19 cellular contexts compared by ENCODE assay signal in genomic region chr2:24546668-24547067, GRCh38. TPM values are rescaled to one million over a fixed set of nuclear protein-coding genes. Genes with fewer than 3 reads are reported as not detected.
DNase-seq lines count a peak whose midpoint lies in the region; ATAC-seq and TF ChIP-seq lines count a peak whose summit lies in the region.
"Had no signal": no experiment of that assay in that cellular context is flagged by ENCODE, and none has a peak within 500 bp of the region (broad histone marks: within the 10 kb centered on the region; RNA-seq: fewer than 3 reads in every experiment).

No MANE protein-coding gene starts in this region.

- H3K36me3 Mint-ChIP-seq in immature natural killer cell = peaks cover 0 to 14% (median 9%) of the 10 kb centered on the region in 3 donors
- peaks cover 37% of the 10 kb centered on the region for H3K36me3 Mint-ChIP-seq in natural killer cell treated with Interleukin-12 subunit alpha and Interleukin-12 subunit beta and Interleukin-15 and Interleukin-18, amount 100 ng/mL, for 72 hours

- H3K79me2 ChIP-seq in GM23248 (ENCODE audit: insufficient read depth) = peaks cover 8% of the 10 kb centered on the region; the same call in 1 of the 2 replicates

- no peak overlapping the region for H3K27ac ChIP-seq in right atrium auricular region
- H3K27ac ChIP-seq in GM23248 = no peak overlapping the region
- H3K27ac ChIP-seq: BLaER1 treated with 17β-estradiol and CSF1 and Interleukin-3, amounts not matched to agents 10 nM and 100 nM had no signal

- peak; percentile 49 for ATAC-seq in Right ventricle myocardium superior (ENCODE audit: poor library complexity)
- ATAC-seq in natural killer cell treated with Interleukin-12 subunit alpha and Interleukin-12 subunit beta and Interleukin-15 and Interleukin-18, amount 100 ng/mL, for 72 hours = peak in 1 of 2 donors; percentile 73
- ATAC-seq: HCT116 had no signal

- in situ Hi-C loops in GM13976 (cut with MboI; ENCODE audit: low sequenced_read_pairs, unreplicated experiment) (no loop called here), GM23248 (cut with MboI) (no loop called here)

- intact Hi-C loops in Right ventricle myocardium superior (cut with DNase I) = no loop called here

- H3K27me3 ChIP-seq in right atrium auricular region = no peaks in the 10 kb centered on the region
- H3K27me3 ChIP-seq in GM23248 (replicated peaks; ENCODE audit: insufficient read depth) = no peaks in the 10 kb centered on the region
- H3K27me3 ChIP-seq: BLaER1 treated with 17β-estradiol and CSF1 and Interleukin-3, amounts not matched to agents 10 nM and 100 nM had no signal

- H3K27me3 Mint-ChIP-seq in immature natural killer cell (ENCODE audit: low read depth in 3 of 3) = peaks cover 0 to 2% (median 0%) of the 10 kb centered on the region in 3 donors
- no peaks in the 10 kb centered on the region for H3K27me3 Mint-ChIP-seq in natural killer cell treated with Interleukin-12 subunit alpha and Interleukin-12 subunit beta and Interleukin-15 and Interleukin-18, amount 100 ng/mL, for 72 hours
- H3K27me3 Mint-ChIP-seq: B cell; CD4-positive, alpha-beta T cell had no signal

- H3K4me3 Mint-ChIP-seq in immature natural killer cell = no peak overlapping the region
- peak overlapping the region; percentile 23 for H3K4me3 Mint-ChIP-seq in natural killer cell treated with Interleukin-12 subunit alpha and Interleukin-12 subunit beta and Interleukin-15 and Interleukin-18, amount 100 ng/mL, for 72 hours
- H3K4me3 Mint-ChIP-seq: B cell; CD4-positive, alpha-beta T cell; HFFc6 had no signal

- TF ChIP-seq CTCF in right atrium auricular region (IDR thresholded peaks at IDR 0.05) = no peak
- no peak for TF ChIP-seq CTCF in GM13976 (IDR thresholded peaks at IDR 0.05; ENCODE audit: borderline replicate concordance, control extremely low read depth, extremely low read depth, insufficient read depth, missing control alignments)

- H3K4me1 ChIP-seq in right atrium auricular region (no peaks in the 10 kb centered on the region), GM23248 (ENCODE audit: insufficient read depth) (no peaks in the 10 kb centered on the region)

- H3F3A ChIP-seq in GM23248 (ENCODE audit: insufficient read depth) = no peaks in the 10 kb centered on the region

- DNase-seq in Right ventricle myocardium superior (no peak), right atrium auricular region (ENCODE audit: low spot score) (no peak), CD1c-positive myeloid dendritic cell (ENCODE audit: extremely low spot score) (peak; percentile 52), immature natural killer cell (no peak), GM13976 (ENCODE audit: low spot score) (no peak), GM23248 (no peak), 8988T (no peak)
- no peak for DNase-seq in natural killer cell treated with Interleukin-12 subunit alpha and Interleukin-12 subunit beta and Interleukin-15 and Interleukin-18, amount 100 ng/mL, for 72 hours (ENCODE audit: low spot score)
- DNase-seq: CD4-positive, alpha-beta T cell; DMS153; DMS79; GDM1; GOT3; H7; HFFc6; IMR-90 had no signal

- no peaks in the 10 kb centered on the region for H3K9me2 ChIP-seq in GM23248 (ENCODE audit: insufficient read depth)

- no peak overlapping the region for H3K9ac ChIP-seq in GM23248
- H3K9ac ChIP-seq: BLaER1 treated with 17β-estradiol and CSF1 and Interleukin-3, amounts not matched to agents 10 nM and 100 nM had no signal

- H3K36me3 ChIP-seq in right atrium auricular region = no peaks in the 10 kb centered on the region
- no peaks in the 10 kb centered on the region for H3K36me3 ChIP-seq in GM23248 (ENCODE audit: low read depth)

- peak overlapping the region in 5 of 6 donors; percentile 4 to 24 (median 14) for H3K27ac Mint-ChIP-seq in immature natural killer cell
- peak overlapping the region in 1 of 2 donors; percentile 28 for H3K27ac Mint-ChIP-seq in natural killer cell treated with Interleukin-12 subunit alpha and Interleukin-12 subunit beta and Interleukin-15 and Interleukin-18, amount 100 ng/mL, for 72 hours
- H3K27ac Mint-ChIP-seq: B cell; CD4-positive, alpha-beta T cell; HFFc6 had no signal

- H3K9me3 ChIP-seq in right atrium auricular region = peaks cover 0 to 4% of the 10 kb centered on the region in 2 donors
- H3K9me3 ChIP-seq in GM23248 (ENCODE audit: low read depth) = peaks cover 2% of the 10 kb centered on the region

- H3K4me3 ChIP-seq in right atrium auricular region (no peak overlapping the region), GM23248 (no peak overlapping the region)
- H3K4me3 ChIP-seq: BLaER1 treated with 17β-estradiol and CSF1 and Interleukin-3, amounts not matched to agents 10 nM and 100 nM had no signal

- H3K4me2 ChIP-seq in GM23248 (ENCODE audit: unreplicated experiment) = no peak overlapping the region

- peaks cover 0 to 5% (median under 1%) of the 10 kb centered on the region in 6 donors for H3K9me3 Mint-ChIP-seq in immature natural killer cell
- peaks cover 19% of the 10 kb centered on the region for H3K9me3 Mint-ChIP-seq in natural killer cell treated with Interleukin-12 subunit alpha and Interleukin-12 subunit beta and Interleukin-15 and Interleukin-18, amount 100 ng/mL, for 72 hours

- peaks cover 81 to 98% of the 10 kb centered on the region in 2 donors for H3K4me1 Mint-ChIP-seq in immature natural killer cell
- H3K4me1 Mint-ChIP-seq in natural killer cell treated with Interleukin-12 subunit alpha and Interleukin-12 subunit beta and Interleukin-15 and Interleukin-18, amount 100 ng/mL, for 72 hours (ENCODE audit: low read depth in 2 of 2) = peaks cover 46 to 57% of the 10 kb centered on the region in 2 donors

- H4K20me1 ChIP-seq in GM23248 (ENCODE audit: insufficient read depth) = no peaks in the 10 kb centered on the region

- WGBS in GM23248 (ENCODE audit: low coverage in 1 of 2, low lambda C conversion rate in 2 of 2, missing lambda C conversion rate in 2 of 2), 2 experiments = 59 to 63% methylated on average over 1 of the region's 1 CpG

- H2AFZ ChIP-seq in GM23248 = no peak overlapping the region

RNA-seq across cellular contexts. Expression of gene NCOA1, which starts 55.6 kb away (rescaled TPM):
- total RNA-seq in Right ventricle myocardium superior = 32.2 TPM
- total RNA-seq in right atrium auricular region = 10 to 100 TPM; 33.8 to 43.6 TPM
- polyA plus RNA-seq in immature natural killer cell = 10 to 100 TPM; 21.2 to 35.0 (median 25.6) TPM
- 100 to 1,000 TPM in 1 of 2 donors, 10 to 100 TPM in 1; 84.1 to 139 TPM for total RNA-seq in natural killer cell treated with Interleukin-12 subunit alpha and Interleukin-12 subunit beta and Interleukin-15 and Interleukin-18, amount 100 ng/mL, for 72 hours
- 8.0 and 14.5 TPM in 2 replicates for total RNA-seq in GM23248 (2014; rRNA removed; shearing (Covaris generic))
- 2.5 and 2.6 TPM in 2 replicates for polyA plus RNA-seq in GM23248 (2016; fragmentation: Nextera tagmentation; extraction: Ambion mirVana)
